17 cellular contexts compared by ENCODE assay signal in genomic region chrX:111262086-111262485, GRCh38. TPM values are rescaled to one million over a fixed set of nuclear protein-coding genes. Genes with fewer than 3 reads are reported as not detected.
"Had no signal": no experiment of that assay in that cellular context is flagged by ENCODE, and none has a peak within 500 bp of the region (broad histone marks: within the 10 kb centered on the region; RNA-seq: fewer than 3 reads in every experiment).

No MANE protein-coding gene starts in this region.

- DNase-seq: activated CD4-positive, alpha-beta T cell treated with anti-CD3 and anti-CD28 coated beads for 48 hours; activated CD8-positive, alpha-beta memory T cell treated with anti-CD3 and anti-CD28 coated beads, Interleukin-2, amount 50 U/mL, for 4 hours; activated CD8-positive, alpha-beta T cell treated with anti-CD3 and anti-CD28 coated beads, Interleukin-2, amount 10 ng/mL, durations not matched to agents 7 days and 5 days; activated effector memory CD4-positive, alpha-beta T cell treated with anti-CD3 and anti-CD28 coated beads, Interleukin-2, amount 50 U/mL, for 16 hours; activated T-cell treated with anti-CD3 and anti-CD28 coated beads, Interleukin-2, amount 50 U/mL, for 48 hours; cerebellar nuclear complex; effector memory CD4-positive, alpha-beta T cell; gastrocnemius medialis; heart left ventricle; left lung; mammary epithelial cell; naive thymus-derived CD8-positive, alpha-beta T cell; posterior cingulate gyrus; right cardiac atrium had no signal

- FAIRE-seq: TTC549 had no signal

RNA-seq across cellular contexts. Expression of gene CAPN6, which starts 8.2 kb away (rescaled TPM):
- total RNA-seq: activated CD8-positive, alpha-beta T cell treated with anti-CD3 and anti-CD28 coated beads, Interleukin-2, amount 10 ng/mL, durations not matched to agents 7 days and 5 days; fibroblast of lung; naive thymus-derived CD8-positive, alpha-beta T cell; T-helper 2 cell treated with Interferon-gamma antibody and Interleukin-4, amounts not matched to agents 100 ng/mL and 5 ng/mL, for 36 hours had no signal
